Comparison of ENCODE assay signal across 13 cellular contexts in the genomic region with DNA sequence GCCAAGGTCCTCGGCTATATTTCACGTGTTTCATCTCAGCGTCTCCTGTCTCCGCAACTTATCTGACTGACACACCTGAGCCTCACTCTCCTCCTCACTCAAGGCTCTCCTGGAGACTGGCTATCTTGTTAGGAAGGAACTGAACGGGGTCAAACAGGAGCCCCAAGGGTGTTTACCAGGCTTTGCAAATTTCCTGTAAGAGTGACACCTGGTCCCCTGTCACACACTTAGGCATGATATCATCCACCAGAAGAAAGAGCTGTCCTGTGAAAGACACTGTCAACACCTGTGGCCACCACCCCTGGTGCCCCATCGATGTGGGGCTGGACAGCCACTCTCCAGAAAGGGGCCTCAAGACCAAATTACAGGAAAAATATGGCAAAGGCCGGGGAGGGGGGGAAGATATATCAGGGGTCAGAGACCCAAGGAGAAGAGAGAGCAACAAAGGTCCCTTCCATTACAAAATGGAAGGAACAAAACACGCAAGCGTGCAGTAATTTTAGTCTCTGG. TPM values are rescaled to one million over a fixed set of nuclear protein-coding genes. Genes with fewer than 3 reads are reported as not detected.
DNase-seq lines count a peak whose midpoint lies in the region; ATAC-seq and TF ChIP-seq lines count a peak whose summit lies in the region.
"Had no signal": no experiment of that assay in that cellular context is flagged by ENCODE, and none has a peak within 500 bp of the region (broad histone marks: within the 10 kb centered on the region; RNA-seq: fewer than 3 reads in every experiment).

No MANE protein-coding gene starts in this region.

- H3K9me3 Mint-ChIP-seq in activated CD4-positive, alpha-beta T cell treated with anti-CD3 and anti-CD28 coated beads, Interleukin-2, amount 10 ng/mL, durations not matched to agents 7 days and 5 days: no peaks in the 10 kb centered on the region
- H3K9me3 Mint-ChIP-seq in H9: peaks cover 0 to 2% of the 10 kb centered on the region in 2 experiments; a peak in 2 of 5 replicates
- no peaks in the 10 kb centered on the region for H3K9me3 Mint-ChIP-seq in activated naive CD8-positive, alpha-beta T cell treated with anti-CD3 and anti-CD28 coated beads, Interleukin-2, amount 50 U/mL, for 24 hours
- H3K9me3 Mint-ChIP-seq in naive thymus-derived CD8-positive, alpha-beta T cell: no peaks in the 10 kb centered on the region
- H3K9me3 Mint-ChIP-seq in endothelial cell (ENCODE audit: unreplicated experiment): peaks cover 10% of the 10 kb centered on the region

- H2BK20ac ChIP-seq in H9 (ENCODE audit: low read depth, low read length, poor library complexity, severe bottlenecking): no peak overlapping the region

- peaks cover 11% of the 10 kb centered on the region for H3K36me3 Mint-ChIP-seq in activated CD4-positive, alpha-beta T cell treated with anti-CD3 and anti-CD28 coated beads, Interleukin-2, amount 10 ng/mL, durations not matched to agents 7 days and 5 days (ENCODE audit: low read depth)
- H3K36me3 Mint-ChIP-seq in H9 (ENCODE audit: insufficient read depth in 1 of 3, low read depth in 3 of 3) (no peaks in the 10 kb centered on the region), endothelial cell (ENCODE audit: low read depth, unreplicated experiment) (peaks cover 14% of the 10 kb centered on the region)
- peaks cover 5% of the 10 kb centered on the region for H3K36me3 Mint-ChIP-seq in activated naive CD8-positive, alpha-beta T cell treated with anti-CD3 and anti-CD28 coated beads, Interleukin-2, amount 50 U/mL, for 24 hours (ENCODE audit: low read depth)
- peaks cover 0 to 5% (median 0%) of the 10 kb centered on the region in 3 donors for H3K36me3 Mint-ChIP-seq in naive thymus-derived CD8-positive, alpha-beta T cell

- H2BK5ac ChIP-seq in H9 (ENCODE audit: insufficient read length, low read length): no peak overlapping the region

- DNase-seq in activated CD4-positive, alpha-beta T cell treated with anti-CD3 and anti-CD28 coated beads, Interleukin-2, amount 10 ng/mL, durations not matched to agents 7 days and 5 days: no peak
- DNase-seq in activated CD4-positive, alpha-beta T cell treated with anti-CD3 and anti-CD28 coated beads for 1 hour: no peak
- no peak for DNase-seq in H9
- no peak for DNase-seq in activated naive CD8-positive, alpha-beta T cell treated with anti-CD3 and anti-CD28 coated beads, Interleukin-2, amount 50 U/mL, for 24 hours
- peak in 1 of 10 donors; percentile 2 for DNase-seq in naive thymus-derived CD8-positive, alpha-beta T cell
- no peak for DNase-seq in caudate nucleus (lab: John Stamatoyannopoulos, UW)
- no peak for DNase-seq in endothelial cell (ENCODE audit: low spot score)
- DNase-seq: anterior cingulate cortex; effector CD4-positive, alpha-beta T cell; NCI-H748 treated with DMSO at 0.1 percent for 48 hours; occipital lobe had no signal

- H2AK5ac ChIP-seq in H9 (ENCODE audit: insufficient read length, low read length): no peak overlapping the region

- POLR2A ChIA-PET in activated CD4-positive, alpha-beta T cell treated with anti-CD3 and anti-CD28 coated beads, Interleukin-2, amount 10 ng/mL, durations not matched to agents 7 days and 5 days (lab: Charles Lee): no interaction called here
- POLR2A ChIA-PET in naive thymus-derived CD8-positive, alpha-beta T cell (lab: Charles Lee): interaction anchor here (1.1 kb wide), 1 partner anchor 36 kb away, joined by 4 read pairs; no protein-coding TSS in a partner anchor

- no peak overlapping the region for H3K4ac ChIP-seq in H9 (ENCODE audit: low read depth, low read length)

- H3K79me2 ChIP-seq in H9 (ENCODE audit: insufficient read depth, low read length): no peaks in the 10 kb centered on the region

- H2BK12ac ChIP-seq in H9 (ENCODE audit: insufficient read length, low read depth, low read length): no peak overlapping the region

- no peak overlapping the region for H4K91ac ChIP-seq in H9 (ENCODE audit: insufficient read length, low read depth, low read length)

- no peaks in the 10 kb centered on the region for H3K9me3 ChIP-seq in H9 (ENCODE audit: control insufficient read depth, low read depth, low read length)

- H3K23me2 ChIP-seq in H9 (ENCODE audit: insufficient read length, low read depth, low read length, poor library complexity, severe bottlenecking): peaks cover 31% of the 10 kb centered on the region

- H3K9ac ChIP-seq in H9 (ENCODE audit: extremely low read depth, insufficient read length, low read length): no peak overlapping the region

- H3K4me3 Mint-ChIP-seq in activated CD4-positive, alpha-beta T cell treated with anti-CD3 and anti-CD28 coated beads, Interleukin-2, amount 10 ng/mL, durations not matched to agents 7 days and 5 days: peak overlapping the region; percentile 74
- H3K4me3 Mint-ChIP-seq in H9 (peak overlapping the region; percentile 68 to 81), endothelial cell (ENCODE audit: unreplicated experiment) (no peak overlapping the region)
- peak overlapping the region; percentile 86 for H3K4me3 Mint-ChIP-seq in activated naive CD8-positive, alpha-beta T cell treated with anti-CD3 and anti-CD28 coated beads, Interleukin-2, amount 50 U/mL, for 24 hours
- H3K4me3 Mint-ChIP-seq in naive thymus-derived CD8-positive, alpha-beta T cell: peak overlapping the region in 9 of 10 donors; percentile 34 to 88 (median 79)

- peaks cover 2% of the 10 kb centered on the region for H4K20me1 ChIP-seq in H9 (ENCODE audit: control insufficient read depth, insufficient read depth, insufficient read length)

- H3K79me1 ChIP-seq in H9 (ENCODE audit: insufficient read depth, low read depth, low read length, poor library complexity, severe bottlenecking): no peaks in the 10 kb centered on the region

- no peak overlapping the region for H2BK120ac ChIP-seq in H9 (ENCODE audit: low read depth, low read length, poor library complexity, severe bottlenecking)

- H3K56ac ChIP-seq in H9 (ENCODE audit: insufficient read length, low read depth, low read length): no peak overlapping the region

- no peak overlapping the region for H4K8ac ChIP-seq in H9 (replicated peaks; ENCODE audit: insufficient read length, low read depth, low read length)

- H3K27me3 Mint-ChIP-seq in activated CD4-positive, alpha-beta T cell treated with anti-CD3 and anti-CD28 coated beads, Interleukin-2, amount 10 ng/mL, durations not matched to agents 7 days and 5 days: peaks cover 58% of the 10 kb centered on the region
- H3K27me3 Mint-ChIP-seq in H9 (ENCODE audit: low read depth) (peaks cover 92% of the 10 kb centered on the region), endothelial cell (ENCODE audit: unreplicated experiment) (peaks cover 37% of the 10 kb centered on the region)
- H3K27me3 Mint-ChIP-seq in activated naive CD8-positive, alpha-beta T cell treated with anti-CD3 and anti-CD28 coated beads, Interleukin-2, amount 50 U/mL, for 24 hours: peaks cover 65% of the 10 kb centered on the region
- H3K27me3 Mint-ChIP-seq in naive thymus-derived CD8-positive, alpha-beta T cell: peaks cover 38 to 70% (median 59%) of the 10 kb centered on the region in 5 donors

- peaks cover 35% of the 10 kb centered on the region; the same call in 1 of the 2 replicates for H3K27me3 ChIP-seq in H9 (ENCODE audit: insufficient read depth, low read length)

- no peak for ATAC-seq in activated naive CD8-positive, alpha-beta T cell treated with anti-CD3 and anti-CD28 coated beads, Interleukin-2, amount 50 U/mL, for 24 hours
- ATAC-seq in naive thymus-derived CD8-positive, alpha-beta T cell: no peak
- no peak for ATAC-seq in HG03457 (IDR thresholded peaks at IDR 0.05; ENCODE audit: unreplicated experiment)

- peaks cover 56% of the 10 kb centered on the region for H3K4me1 Mint-ChIP-seq in activated CD4-positive, alpha-beta T cell treated with anti-CD3 and anti-CD28 coated beads, Interleukin-2, amount 10 ng/mL, durations not matched to agents 7 days and 5 days
- H3K4me1 Mint-ChIP-seq in H9 (peaks cover 35 to 41% of the 10 kb centered on the region in 2 experiments), endothelial cell (ENCODE audit: unreplicated experiment) (peaks cover 24% of the 10 kb centered on the region)
- peaks cover 58% of the 10 kb centered on the region for H3K4me1 Mint-ChIP-seq in activated naive CD8-positive, alpha-beta T cell treated with anti-CD3 and anti-CD28 coated beads, Interleukin-2, amount 50 U/mL, for 24 hours
- peaks cover 34 to 56% (median 47%) of the 10 kb centered on the region in 4 donors for H3K4me1 Mint-ChIP-seq in naive thymus-derived CD8-positive, alpha-beta T cell

- H3K27ac ChIP-seq in H9 (ENCODE audit: insufficient read length, low read depth, low read length): no peak overlapping the region
- H3K27ac ChIP-seq in caudate nucleus (ENCODE audit: low read depth, low read length): no peak overlapping the region

- CTCF ChIA-PET in activated CD4-positive, alpha-beta T cell treated with anti-CD3 and anti-CD28 coated beads, Interleukin-2, amount 10 ng/mL, durations not matched to agents 7 days and 5 days (lab: Charles Lee): interaction anchor here (0.8 to 1.3 kb wide), 3 partner anchors 11 to 276 kb away, joined by 3 to 5 read pairs (median 3); no protein-coding TSS in a partner anchor

- H2BK15ac ChIP-seq in H9 (ENCODE audit: low read depth, low read length): no peak overlapping the region

- no peak overlapping the region for H3K14ac ChIP-seq in H9 (ENCODE audit: insufficient read depth, low read length)

- H3K18ac ChIP-seq in H9 (ENCODE audit: insufficient read length, low read depth, low read length): no peak overlapping the region

- no peak overlapping the region for H3K27ac Mint-ChIP-seq in activated CD4-positive, alpha-beta T cell treated with anti-CD3 and anti-CD28 coated beads, Interleukin-2, amount 10 ng/mL, durations not matched to agents 7 days and 5 days
- H3K27ac Mint-ChIP-seq in H9 (no peak overlapping the region), endothelial cell (ENCODE audit: unreplicated experiment) (no peak overlapping the region)
- peak overlapping the region; percentile 56 for H3K27ac Mint-ChIP-seq in activated naive CD8-positive, alpha-beta T cell treated with anti-CD3 and anti-CD28 coated beads, Interleukin-2, amount 50 U/mL, for 24 hours
- H3K27ac Mint-ChIP-seq in naive thymus-derived CD8-positive, alpha-beta T cell: peak overlapping the region in 2 of 10 donors; percentile 36 to 72

- no peak overlapping the region for H3K23ac ChIP-seq in H9 (ENCODE audit: insufficient read length, low read depth, low read length)

- no peaks in the 10 kb centered on the region; the same call in 1 of the 2 replicates for H3K4me1 ChIP-seq in H9 (ENCODE audit: insufficient read depth, low read length)

- no CpG with 5 or more reads among the region's 9 CpGs for WGBS in H9 (ENCODE audit: extremely low coverage, insufficient read length, low lambda C conversion rate)

- no peak overlapping the region for H2AFZ ChIP-seq in H9 (ENCODE audit: low read length)

- no peak overlapping the region for H4K5ac ChIP-seq in H9 (ENCODE audit: insufficient read length, low read depth, low read length)

- H3T11ph ChIP-seq in H9 (ENCODE audit: low read length): no peak overlapping the region

- TF ChIP-seq CTCF in H9 (conservative IDR thresholded peaks at IDR 0.05): no peak
- no peak for TF ChIP-seq CTCF in endothelial cell (IDR thresholded peaks at IDR 0.05; ENCODE audit: unreplicated experiment)

- peak overlapping the region; percentile 70 for H3K4me2 ChIP-seq in H9 (ENCODE audit: insufficient read depth, insufficient read length, low read length)

RNA-seq across cellular contexts. Expression of gene CD70, which starts 2.9 kb away (rescaled TPM):
- total RNA-seq in activated CD4-positive, alpha-beta T cell treated with anti-CD3 and anti-CD28 coated beads, Interleukin-2, amount 10 ng/mL, durations not matched to agents 7 days and 5 days: 10 to 100 TPM; 12.6 to 12.9 TPM
- total RNA-seq in H9 (2021) (1.2 and 1.3 TPM in 2 replicates), endothelial cell (ENCODE audit: unreplicated experiment) (0.51 TPM)
- total RNA-seq in naive thymus-derived CD8-positive, alpha-beta T cell: not detected
- under 1 TPM in 1 of 3 donors, not detected in 2; 0.90 TPM for polyA plus RNA-seq in naive thymus-derived CD8-positive, alpha-beta T cell
- total RNA-seq: liver, occipital lobe had no signal
- polyA plus RNA-seq: liver had no signal

RNA-seq across cellular contexts. Expression of gene TNFSF9, which starts 57.2 kb away (rescaled TPM):
- 1 to 10 TPM; 1.1 to 1.5 TPM for total RNA-seq in activated CD4-positive, alpha-beta T cell treated with anti-CD3 and anti-CD28 coated beads, Interleukin-2, amount 10 ng/mL, durations not matched to agents 7 days and 5 days
- total RNA-seq in H9 (2021): 1.9 and 2.1 TPM in 2 replicates
- total RNA-seq in naive thymus-derived CD8-positive, alpha-beta T cell: 1 to 10 TPM in 1 of 2 experiments, under 1 TPM in 1; 0.30 to 1.0 TPM
- under 1 TPM in 2 of 3 donors, not detected in 1; 0.25 to 0.54 TPM for polyA plus RNA-seq in naive thymus-derived CD8-positive, alpha-beta T cell
- total RNA-seq in endothelial cell (ENCODE audit: unreplicated experiment): 3.0 TPM
